19 cellular contexts compared by ENCODE assay signal in genomic region chr7:33888206-33888605, GRCh38. TPM values are rescaled to one million over a fixed set of nuclear protein-coding genes. Genes with fewer than 3 reads are reported as not detected.
DNase-seq lines count a peak whose midpoint lies in the region; ATAC-seq and TF ChIP-seq lines count a peak whose summit lies in the region.
"Had no signal": no experiment of that assay in that cellular context is flagged by ENCODE, and none has a peak within 500 bp of the region (broad histone marks: within the 10 kb centered on the region; RNA-seq: fewer than 3 reads in every experiment).

No MANE protein-coding gene starts in this region.

- no peak overlapping the region for H3K27ac ChIP-seq in stomach

- no peaks in the 10 kb centered on the region for H3K36me3 ChIP-seq in stomach

- TF ChIP-seq POLR2A in stomach (IDR thresholded peaks at IDR 0.05): no peak

- in situ Hi-C loops in astrocyte of the cerebellum (cut with HindIII; ENCODE audit: low sequenced_read_pairs): no loop called here

- TF ChIP-seq EP300 in stomach (IDR thresholded peaks at IDR 0.05): no peak

- DNase-seq in EL (peak; percentile 69), M059J (ENCODE audit: low read depth) (peak; percentile 100), astrocyte of the cerebellum (ENCODE audit: low read depth) (peak; percentile 92), left kidney (ENCODE audit: low read depth, low spot score) (peak; percentile 23), stomach (no peak)
- DNase-seq: activated CD4-positive, alpha-beta T cell treated with anti-CD3 and anti-CD28 coated beads for 48 hours; activated gamma-delta T cell; amniotic stem cell; effector memory CD8-positive, alpha-beta T cell; kidney glomerular epithelial cell; midbrain; NCI-H2029; NCI-H748 treated with DMSO at 0.1 percent for 48 hours; stimulated activated CD4-positive, alpha-beta T cell treated with anti-CD3 and anti-CD28 coated beads, Interleukin-12 subunit alpha, Interleukin-12 subunit beta, amount 100 ng/mL, for 4 hours had no signal

- H3K9me3 ChIP-seq in stomach: no peaks in the 10 kb centered on the region

- ATAC-seq in HG03432 (IDR thresholded peaks at IDR 0.05; ENCODE audit: unreplicated experiment) (no peak), HG03175 (IDR thresholded peaks at IDR 0.05; ENCODE audit: unreplicated experiment) (no peak), HG03095 (IDR thresholded peaks at IDR 0.05; ENCODE audit: unreplicated experiment) (no peak)
- ATAC-seq: effector memory CD8-positive, alpha-beta T cell; Panc1 had no signal

- H3K27me3 ChIP-seq in stomach: no peaks in the 10 kb centered on the region

- H3K4me3 ChIP-seq in astrocyte of the cerebellum (ENCODE audit: low read depth, low read length): no peak overlapping the region
- H3K4me3 ChIP-seq in stomach: no peak overlapping the region

- intact Hi-C loops in stomach (cut with DNase I; ENCODE audit: low total_unique reads): no loop called here

- TF ChIP-seq CTCF in astrocyte of the cerebellum (IDR thresholded peaks at IDR 0.05; ENCODE audit: low read depth, low read length, missing control alignments): no peak
- no peak for TF ChIP-seq CTCF in stomach (IDR thresholded peaks at IDR 0.05)

- 79 to 96% (median 95%) methylated on average over 4 of the region's 4 CpGs for WGBS in stomach, 5 donors

- H3K4me1 ChIP-seq in stomach: peaks cover 0 to 18% (median 6%) of the 10 kb centered on the region in 4 donors

RNA-seq across cellular contexts. Expression of gene BMPER, which starts 17.1 kb away (rescaled TPM):
- total RNA-seq in M059J (2014; rRNA removed; shearing (Covaris generic)): 1.5 and 2.3 TPM in 2 replicates
- total RNA-seq in stomach: 1 to 10 TPM in 4 of 5 donors, not detected in 1; 4.6 to 9.5 (median 6.6) TPM
- polyA plus RNA-seq in stomach: 1 to 10 TPM; 1.9 to 3.4 (median 2.2) TPM
- total RNA-seq: neural crest cell had no signal
